Comparison of ENCODE assay signal across 11 cellular contexts in the genomic region with DNA sequence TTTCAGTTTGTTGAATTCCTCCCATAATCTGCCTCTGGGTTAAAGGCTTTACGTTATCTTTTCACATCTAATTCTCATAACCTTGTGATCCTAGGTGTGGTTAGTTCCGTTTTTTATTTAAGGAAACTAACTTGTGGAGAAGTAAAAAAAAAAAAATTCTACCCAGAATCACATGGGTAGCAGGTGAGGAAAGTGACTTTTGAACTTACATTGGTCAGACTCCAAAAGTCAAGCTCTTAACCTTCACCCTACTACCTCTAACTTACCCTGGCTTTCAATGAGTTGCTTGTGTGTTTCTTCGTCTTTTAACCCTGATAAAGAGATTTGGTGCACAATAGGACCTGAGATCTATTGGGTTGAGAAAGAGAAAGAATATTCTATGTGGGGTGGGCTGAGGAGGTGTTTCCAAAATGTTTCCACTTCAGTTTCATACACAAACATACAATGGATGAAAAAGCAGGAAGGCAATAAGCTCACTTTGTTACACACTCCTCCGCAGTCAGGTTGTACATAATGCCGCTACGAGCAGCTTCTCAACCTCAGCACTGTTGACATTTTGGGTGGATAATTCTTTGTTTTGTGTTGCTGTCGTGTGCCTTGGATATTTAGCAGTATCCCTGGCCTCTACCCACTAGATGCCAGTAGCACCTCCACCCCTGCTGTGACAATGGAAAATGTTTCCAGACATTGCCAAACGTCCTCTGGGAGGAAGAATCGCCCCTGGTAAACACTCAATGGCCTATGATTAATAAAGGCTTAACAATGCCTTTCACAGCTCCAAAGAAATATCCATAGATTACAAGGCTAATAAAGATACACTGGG.
DNase-seq lines count a peak whose midpoint lies in the region; ATAC-seq and TF ChIP-seq lines count a peak whose summit lies in the region.
"Had no signal": no experiment of that assay in that cellular context is flagged by ENCODE, and none has a peak within 500 bp of the region (broad histone marks: within the 10 kb centered on the region; RNA-seq: fewer than 3 reads in every experiment).

No MANE protein-coding gene starts in this region.

- H3K23ac ChIP-seq in H9 (ENCODE audit: insufficient read length, low read depth, low read length) = no peak overlapping the region

- intact Hi-C loops in esophagus squamous epithelium (cut with DNase I) = no loop called here
- intact Hi-C loops in prostate gland (cut with DNase I) = no loop called here

- DNase-seq in H9 (no peak), OCI-M1 (lab: John Stamatoyannopoulos, UW) (peak; percentile 11), esophagus squamous epithelium (lab: John Stamatoyannopoulos, UW) (no peak), prostate gland (ENCODE audit: low spot score) (peak; percentile 42), T-helper 17 cell (no peak), HCEC 1CT (no peak), NCI-H345 treated with DMSO at 0.1 percent for 48 hours (lab: John Stamatoyannopoulos, UW; ENCODE audit: unreplicated experiment) (no peak)
- no peak for DNase-seq in activated CD4-positive, CD25-positive, alpha-beta regulatory T cell treated with anti-CD3 and anti-CD28 coated beads, Interleukin-2, amount 50 U/mL, for 72 hours
- DNase-seq: amniotic stem cell; NCI-H1694 treated with DMSO at 0.1 percent for 48 hours; stimulated activated naive CD8-positive, alpha-beta T cell treated with anti-CD3 and anti-CD28 coated beads, Interleukin-15, Interleukin-2, amounts not matched to agents 100 U/mL and 50 U/mL, for 24 hours had no signal

- no peaks in the 10 kb centered on the region for H3K9me3 Mint-ChIP-seq in H9

- no peak overlapping the region for H2BK20ac ChIP-seq in H9 (ENCODE audit: low read depth, low read length, poor library complexity, severe bottlenecking)

- H3K23me2 ChIP-seq in H9 (ENCODE audit: insufficient read length, low read depth, low read length, poor library complexity, severe bottlenecking) = no peaks in the 10 kb centered on the region

- H3K9me3 ChIP-seq in H9 (ENCODE audit: control insufficient read depth, low read depth, low read length) (no peaks in the 10 kb centered on the region), esophagus squamous epithelium (no peaks in the 10 kb centered on the region), prostate gland (no peaks in the 10 kb centered on the region), T-helper 17 cell (ENCODE audit: control insufficient read depth, low read length, poor library complexity, severe bottlenecking) (no peaks in the 10 kb centered on the region)

- no CpG with 5 or more reads among the region's 9 CpGs for WGBS in H9 (ENCODE audit: extremely low coverage, insufficient read length, low lambda C conversion rate)
- 26 to 28% methylated on average over 9 of the region's 9 CpGs for WGBS in esophagus squamous epithelium, 2 donors
- WGBS in prostate gland = 42% methylated on average over 9 of the region's 9 CpGs

- no peak overlapping the region for H3K14ac ChIP-seq in H9 (ENCODE audit: insufficient read depth, low read length)

- no peak overlapping the region for H3K9ac ChIP-seq in H9 (ENCODE audit: extremely low read depth, insufficient read length, low read length)

- ATAC-seq in T-helper 17 cell = no peak
- ATAC-seq: stimulated activated naive CD8-positive, alpha-beta T cell treated with anti-CD3 and anti-CD28 coated beads, Interleukin-15, Interleukin-2, amounts not matched to agents 100 U/mL and 50 U/mL, for 24 hours had no signal

- no peak overlapping the region for H4K8ac ChIP-seq in H9 (replicated peaks; ENCODE audit: insufficient read length, low read depth, low read length)

- no peaks in the 10 kb centered on the region for H3K36me3 Mint-ChIP-seq in H9 (ENCODE audit: insufficient read depth in 1 of 3, low read depth in 3 of 3)
- H3K36me3 Mint-ChIP-seq in T-helper 17 cell (ENCODE audit: low read depth) = no peaks in the 10 kb centered on the region

- no peak overlapping the region for H4K5ac ChIP-seq in H9 (ENCODE audit: insufficient read length, low read depth, low read length)

- H3K4me1 Mint-ChIP-seq in H9 (peaks cover 38 to 40% of the 10 kb centered on the region in 2 experiments), T-helper 17 cell (peaks cover 5% of the 10 kb centered on the region)

- no peaks in the 10 kb centered on the region for H4K20me1 ChIP-seq in H9 (ENCODE audit: control insufficient read depth, insufficient read depth, insufficient read length)

- no peak overlapping the region for H3K18ac ChIP-seq in H9 (ENCODE audit: insufficient read length, low read depth, low read length)

- H3K4ac ChIP-seq in H9 (ENCODE audit: low read depth, low read length) = no peak overlapping the region

- no peak overlapping the region for H2BK15ac ChIP-seq in H9 (ENCODE audit: low read depth, low read length)

- no peak overlapping the region for H2BK12ac ChIP-seq in H9 (ENCODE audit: insufficient read length, low read depth, low read length)

- no peak overlapping the region for H3K4me3 ChIP-seq in esophagus squamous epithelium
- H3K4me3 ChIP-seq in prostate gland = no peak overlapping the region

- H3K56ac ChIP-seq in H9 (ENCODE audit: insufficient read length, low read depth, low read length) = no peak overlapping the region

- TF ChIP-seq POLR2A in esophagus squamous epithelium (IDR thresholded peaks at IDR 0.05) = no peak
- TF ChIP-seq POLR2A in prostate gland (IDR thresholded peaks at IDR 0.05) = no peak

- no peak overlapping the region for H3K27ac ChIP-seq in H9 (ENCODE audit: insufficient read length, low read depth, low read length)
- peak overlapping the region; percentile 78 to 86 (median 82) for H3K27ac ChIP-seq in esophagus squamous epithelium
- peak overlapping the region; percentile 74 to 85 for H3K27ac ChIP-seq in prostate gland

- H2BK120ac ChIP-seq in H9 (ENCODE audit: low read depth, low read length, poor library complexity, severe bottlenecking) = no peak overlapping the region

- H3K27me3 ChIP-seq in H9 (ENCODE audit: insufficient read depth, low read length) = no peaks in the 10 kb centered on the region
- no peaks in the 10 kb centered on the region for H3K27me3 ChIP-seq in esophagus squamous epithelium
- H3K27me3 ChIP-seq in prostate gland (replicated peaks; ENCODE audit: insufficient read depth) = no peaks in the 10 kb centered on the region

- no peak overlapping the region for H2AK5ac ChIP-seq in H9 (ENCODE audit: insufficient read length, low read length)

- H4K91ac ChIP-seq in H9 (ENCODE audit: insufficient read length, low read depth, low read length) = no peak overlapping the region

- no peaks in the 10 kb centered on the region for H3K79me1 ChIP-seq in H9 (ENCODE audit: insufficient read depth, low read depth, low read length, poor library complexity, severe bottlenecking)

- no peak overlapping the region for H2AFZ ChIP-seq in H9 (ENCODE audit: low read length)

- H3K36me3 ChIP-seq in esophagus squamous epithelium (no peaks in the 10 kb centered on the region), prostate gland (no peaks in the 10 kb centered on the region)

- H3K27ac Mint-ChIP-seq in H9 (peak overlapping the region in 2 of 3 experiments; percentile 31 to 66; a peak in 3 of 7 replicates), T-helper 17 cell (no peak overlapping the region)

- H3K4me2 ChIP-seq in H9 (ENCODE audit: insufficient read depth, insufficient read length, low read length) = no peak overlapping the region

- no peaks in the 10 kb centered on the region for H3K27me3 Mint-ChIP-seq in H9 (ENCODE audit: low read depth)
- H3K27me3 Mint-ChIP-seq in T-helper 17 cell = no peaks in the 10 kb centered on the region

- H3K4me3 Mint-ChIP-seq in H9 (no peak overlapping the region), T-helper 17 cell (no peak overlapping the region)

- no peak overlapping the region for H3T11ph ChIP-seq in H9 (ENCODE audit: low read length)

- H3K4me1 ChIP-seq in H9 (ENCODE audit: insufficient read depth, low read length) = peaks cover 10% of the 10 kb centered on the region; the same call in 1 of the 2 replicates
- H3K4me1 ChIP-seq in esophagus squamous epithelium = peaks cover 14 to 57% (median 32%) of the 10 kb centered on the region in 3 donors
- no peaks in the 10 kb centered on the region for H3K4me1 ChIP-seq in prostate gland (replicated peaks)

- no peak overlapping the region for H2BK5ac ChIP-seq in H9 (ENCODE audit: insufficient read length, low read length)

- TF ChIP-seq CTCF in H9 (conservative IDR thresholded peaks at IDR 0.05) (no peak), esophagus squamous epithelium (IDR thresholded peaks at IDR 0.05) (peak in 2 of 6 experiments; percentile 10 to 18), prostate gland (IDR thresholded peaks at IDR 0.05) (peak in 2 of 4 experiments; percentile 4)

- H3K79me2 ChIP-seq in H9 (ENCODE audit: insufficient read depth, low read length) = no peaks in the 10 kb centered on the region

Comparison
In these comparisons a context has a peak if more than half of its experiments do, and no peak if none do; other contexts are left out.
1. DNase-seq: peak in OCI-M1 (single experiment) and prostate gland (single experiment); none in H9 (single experiment), esophagus squamous epithelium (single experiment), T-helper 17 cell (0 of 3), HCEC 1CT (single experiment), activated CD4-positive, CD25-positive, alpha-beta regulatory T cell treated with anti-CD3 and anti-CD28 coated beads, Interleukin-2, amount 50 U/mL, for 72 hours (single experiment) and NCI-H345 treated with DMSO at 0.1 percent for 48 hours (single experiment).